8 cellular contexts compared by ENCODE assay signal in genomic region chr1:217133958-217134856, GRCh38.
A peak's percentile ranks its signal among the peaks of the same experiment; 100 is the strongest.
DNase-seq lines count a peak whose midpoint lies in the region; ATAC-seq and TF ChIP-seq lines count a peak whose summit lies in the region.

No MANE protein-coding gene starts in this region.

- no peaks in the 10 kb centered on the region for H3K9me3 ChIP-seq in duodenal mucosa (ENCODE audit: control insufficient read depth in 1 of 2, low read length in 2 of 2)
- H3K9me3 ChIP-seq in thoracic aorta: no peaks in the 10 kb centered on the region

- ATAC-seq in thoracic aorta (ENCODE audit: insufficient number of reproducible peaks, low FRiP score, low read depth) (no peak), GM18867 (IDR thresholded peaks at IDR 0.05; ENCODE audit: unreplicated experiment) (no peak)

- no peak overlapping the region for H3K9ac ChIP-seq in duodenal mucosa (ENCODE audit: low read depth in 1 of 2, low read length in 2 of 2)

- no peak overlapping the region for H3K27ac ChIP-seq in duodenal mucosa (ENCODE audit: low read depth, low read length)
- no peak overlapping the region for H3K27ac ChIP-seq in thoracic aorta

- H3K27me3 ChIP-seq in duodenal mucosa (ENCODE audit: control insufficient read depth in 1 of 2, insufficient read depth in 2 of 2, low read length in 2 of 2) (peaks cover 52 to 62% of the 10 kb centered on the region in 2 donors), thoracic aorta (replicated peaks; ENCODE audit: insufficient read depth) (peaks cover 14% of the 10 kb centered on the region)

- H3K4me1 ChIP-seq in duodenal mucosa (ENCODE audit: control insufficient read depth in 1 of 2, insufficient read depth in 2 of 2, low read length in 2 of 2) (peaks cover 27% of the 10 kb centered on the region in 2 donors), thoracic aorta (ENCODE audit: control insufficient read depth in 1 of 2, low read depth in 2 of 2) (peaks cover 0 to 26% of the 10 kb centered on the region in 2 donors)

- H3K36me3 ChIP-seq in duodenal mucosa (ENCODE audit: control insufficient read depth in 1 of 2, insufficient read depth in 2 of 2, low read length in 2 of 2): no peaks in the 10 kb centered on the region
- H3K36me3 ChIP-seq in thoracic aorta: no peaks in the 10 kb centered on the region

- H3K4me3 ChIP-seq in duodenal mucosa (ENCODE audit: low read depth in 1 of 2, low read length in 2 of 2) (peak overlapping the region; percentile 35 to 63), thoracic aorta (peak overlapping the region; percentile 69)

- no peak for TF ChIP-seq CTCF in thoracic aorta (IDR thresholded peaks at IDR 0.05)

- DNase-seq in NCI-H2227 (lab: John Stamatoyannopoulos, UW; ENCODE audit: unreplicated experiment) (peak; percentile 54), NCI-H2227 treated with DMSO at 0.1 percent for 48 hours (lab: John Stamatoyannopoulos, UW) (no peak), kidney tubule cell (ENCODE audit: low spot score) (peak; percentile 52), thoracic aorta (ENCODE audit: low spot score) (no peak), RPMI8226 (no peak)
- no peak for DNase-seq in stimulated activated CD4-positive, alpha-beta T cell treated with anti-CD3 and anti-CD28 coated beads, Interleukin-4, amount 100 ng/mL, for 4 hours

Comparison
In these comparisons a context has a peak if more than half of its experiments do, and no peak if none do; other contexts are left out.
1. DNase-seq: peak in NCI-H2227 (single experiment) and kidney tubule cell (single experiment); none in NCI-H2227 treated with DMSO at 0.1 percent for 48 hours (single experiment), thoracic aorta (single experiment), RPMI8226 (single experiment) and stimulated activated CD4-positive, alpha-beta T cell treated with anti-CD3 and anti-CD28 coated beads, Interleukin-4, amount 100 ng/mL, for 4 hours (0 of 2).